ENCODE assay signal across 14 cellular contexts in genomic region chr1:151176514-151177045, GRCh38. TPM values are rescaled to one million over a fixed set of nuclear protein-coding genes. Genes with fewer than 3 reads are reported as not detected.
DNase-seq lines count a peak whose midpoint lies in the region; ATAC-seq, FAIRE-seq and TF ChIP-seq lines count a peak whose summit lies in the region.
"Had no signal": no experiment of that assay in that cellular context is flagged by ENCODE, and none has a peak within 500 bp of the region (broad histone marks: within the 10 kb centered on the region; RNA-seq: fewer than 3 reads in every experiment).

No MANE protein-coding gene starts in this region.

- CTCF ChIA-PET in CD8-positive, alpha-beta T cell (lab: Charles Lee) = interaction anchor here (1.0 to 1.4 kb wide), 4 partner anchors 10 to 77 kb away, joined by 3 to 4 read pairs (median 3); no protein-coding TSS in a partner anchor
- CTCF ChIA-PET in IMR-90 (lab: Yijun Ruan, JAX) = interaction anchor here (1.0 kb wide), 1 partner anchor 13 kb away, joined by 3 read pairs; no protein-coding TSS in a partner anchor
- CTCF ChIA-PET in H1 (lab: Charles Lee; ENCODE audit: partially characterized antibody) = interaction anchor here (0.8 to 3.1 kb wide), 17 partner anchors 10 to 428 kb away, joined by 3 to 16 read pairs (median 4); partner anchors contain the start of genes TNFAIP8L2 and VPS72

- TSS peak; percentile 47 for BruUV-seq in IMR-90 (replicated peaks; lab: Mats Ljungman, UMichigan)

- H2BK5ac ChIP-seq in IMR-90 (ENCODE audit: low read depth, low read length, poor library complexity, severe bottlenecking) = no peak overlapping the region
- no peak overlapping the region for H2BK5ac ChIP-seq in H1 (ENCODE audit: low read depth, low read length)

- WGBS in IMR-90 (ENCODE audit: extremely low coverage in 2 of 2, insufficient read length in 1 of 2), 2 experiments = 94% methylated on average over 12 of the region's 17 CpGs; no CpG with 5 or more reads in 1 of the 2 experiments
- 94% methylated on average over 17 of the region's 17 CpGs; no CpG with 5 or more reads in 1 of the 2 experiments for WGBS in H1 (ENCODE audit: extremely low coverage in 1 of 2, insufficient coverage in 1 of 2, insufficient read length in 1 of 2, insufficient replicate concordance in 2 of 2, low coverage in 1 of 2, low lambda C conversion rate in 2 of 2, missing lambda C conversion rate in 1 of 2), 2 experiments
- 89 to 90% (median 89%) methylated on average over 17 of the region's 17 CpGs for WGBS in ovary, 3 donors

- TF ChIP-seq POLR2A in IMR-90 (IDR thresholded peaks at IDR 0.05; ENCODE audit: low read depth, low read length) = no peak
- TF ChIP-seq POLR2A in H1 (IDR thresholded peaks at IDR 0.05; ENCODE audit: control extremely low read depth in 1 of 2, low read depth in 2 of 2, low read length in 2 of 2) = no peak
- TF ChIP-seq POLR2A in ovary (IDR thresholded peaks at IDR 0.05) = no peak

- H3K79me1 ChIP-seq in IMR-90 (ENCODE audit: low read depth in 1 of 2, low read length in 2 of 2) = no peaks in the 10 kb centered on the region; a peak in 1 of 4 replicates
- H3K79me1 ChIP-seq in H1 (ENCODE audit: low read depth, low read length) = no peaks in the 10 kb centered on the region

- H2BK15ac ChIP-seq in IMR-90 (ENCODE audit: low read depth, low read length) (no peak overlapping the region), H1 (ENCODE audit: low read length) (no peak overlapping the region)

- POLR2A ChIA-PET in CD8-positive, alpha-beta T cell (lab: Charles Lee) = no interaction called here
- POLR2A ChIA-PET in IMR-90 (lab: Charles Lee; ENCODE audit: unreplicated experiment) (no interaction called here), H1 (lab: Charles Lee; ENCODE audit: partially characterized antibody) (interaction anchor here (0.6 to 2.9 kb wide), 5 partner anchors 10 to 214 kb away, joined by 3 to 13 read pairs (median 8); partner anchors contain the start of genes SCNM1 and VPS72)

- H3K27ac ChIP-seq in CD8-positive, alpha-beta T cell (ENCODE audit: low read depth, low read length) = no peak overlapping the region
- no peak overlapping the region for H3K27ac ChIP-seq in IMR-90 (ENCODE audit: insufficient read depth, low read length)
- H3K27ac ChIP-seq in H1 (ENCODE audit: low read depth, low read length) = no peak overlapping the region
- no peak overlapping the region for H3K27ac ChIP-seq in ovary
- H3K27ac ChIP-seq: PC-9 had no signal

- H3K4ac ChIP-seq in IMR-90 (ENCODE audit: low read depth, low read length) (no peak overlapping the region), H1 (replicated peaks; ENCODE audit: insufficient read length, low read depth, low read length) (no peak overlapping the region)

- H2BK20ac ChIP-seq in IMR-90 (ENCODE audit: low read depth, low read length) (no peak overlapping the region), H1 (ENCODE audit: low read length) (no peak overlapping the region)

- no peak overlapping the region for H3K9ac ChIP-seq in IMR-90 (ENCODE audit: low read depth, low read length)
- H3K9ac ChIP-seq in H1 (replicated peaks in 1 of 4; ENCODE audit: extremely low read depth in 1 of 4, low read depth in 3 of 4, low read length in 3 of 4) = no peak overlapping the region

- no peak overlapping the region for H3K56ac ChIP-seq in IMR-90 (ENCODE audit: extremely low read depth, insufficient read depth, low read length)
- no peak overlapping the region for H3K56ac ChIP-seq in H1 (replicated peaks; ENCODE audit: insufficient read length, low read depth, low read length)

- no peak overlapping the region for H2BK12ac ChIP-seq in H1 (ENCODE audit: low read depth, low read length)

- H3K27me3 Mint-ChIP-seq in CD8-positive, alpha-beta T cell (ENCODE audit: low read depth) = no peaks in the 10 kb centered on the region
- peaks cover 3% of the 10 kb centered on the region for H3K27me3 Mint-ChIP-seq in nephron progenitor cell (ENCODE audit: low read depth, poor library complexity)
- H3K27me3 Mint-ChIP-seq: B cell had no signal

- H3K14ac ChIP-seq in IMR-90 (replicated peaks; ENCODE audit: low read depth, low read length) (no peak overlapping the region), H1 (ENCODE audit: insufficient read length) (no peak overlapping the region)

- no peak overlapping the region for H3K4me2 ChIP-seq in IMR-90 (ENCODE audit: low read depth, low read length)
- H3K4me2 ChIP-seq in H1 (ENCODE audit: insufficient read depth in 1 of 2, low read depth in 2 of 2, low read length in 2 of 2) = no peak overlapping the region
- H3K4me2 ChIP-seq: PC-9 had no signal

- no peaks in the 10 kb centered on the region for H3K23me2 ChIP-seq in H1 (ENCODE audit: low read depth, low read length)

- H4K8ac ChIP-seq in IMR-90 (ENCODE audit: low read depth in 2 of 2, low read length in 2 of 2) = no peak overlapping the region
- H4K8ac ChIP-seq in H1 (ENCODE audit: extremely low read depth, insufficient read depth, low read length) = 0 out of 2 replicates have a peak overlapping the region, but pooled peaks have one; percentile 40

- no peak overlapping the region for H2BK120ac ChIP-seq in IMR-90 (ENCODE audit: low read depth, low read length)
- no peak overlapping the region for H2BK120ac ChIP-seq in H1 (replicated peaks; ENCODE audit: low read depth, low read length)

- dilution Hi-C loops in IMR-90 (cut with HindIII; ENCODE audit: low sequenced_read_pairs, unreplicated experiment) = no loop called here

- no peak overlapping the region for H3K4me3 Mint-ChIP-seq in CD8-positive, alpha-beta T cell
- H3K4me3 Mint-ChIP-seq in nephron progenitor cell = no peak overlapping the region
- H3K4me3 Mint-ChIP-seq: B cell; CD8-positive, alpha-beta memory T cell had no signal

- no peaks in the 10 kb centered on the region for H3K9me3 Mint-ChIP-seq in CD8-positive, alpha-beta T cell
- H3K9me3 Mint-ChIP-seq in nephron progenitor cell = no peaks in the 10 kb centered on the region
- H3K9me3 Mint-ChIP-seq: CD8-positive, alpha-beta memory T cell had no signal

- TF ChIP-seq EP300 in H1 (IDR thresholded peaks at IDR 0.05; ENCODE audit: borderline replicate concordance in 1 of 2, low read depth in 2 of 2, low read length in 2 of 2) = no peak
- TF ChIP-seq EP300 in ovary (IDR thresholded peaks at IDR 0.05) = no peak

- no peaks in the 10 kb centered on the region for H3K4me1 ChIP-seq in CD8-positive, alpha-beta T cell (ENCODE audit: insufficient read depth, low read length)
- H3K4me1 ChIP-seq in IMR-90 (ENCODE audit: control insufficient read depth, insufficient read depth, low read length) (peaks cover 2% of the 10 kb centered on the region; the same call in 1 of the 2 replicates), H1 (replicated peaks in 1 of 4; ENCODE audit: control insufficient read depth in 3 of 4, insufficient read depth in 4 of 4, low read length in 3 of 4) (no peaks in the 10 kb centered on the region), ovary (ENCODE audit: insufficient read depth) (no peaks in the 10 kb centered on the region)

- H3K36me3 Mint-ChIP-seq in CD8-positive, alpha-beta T cell = peaks cover 82% of the 10 kb centered on the region
- peaks cover 67% of the 10 kb centered on the region for H3K36me3 Mint-ChIP-seq in nephron progenitor cell (ENCODE audit: low read depth)

- H3K27me3 ChIP-seq in CD8-positive, alpha-beta T cell (ENCODE audit: insufficient read depth, low read length) = no peaks in the 10 kb centered on the region
- H3K27me3 ChIP-seq in IMR-90 (ENCODE audit: control insufficient read depth, insufficient read depth, low read length) (no peaks in the 10 kb centered on the region), H1 (replicated peaks in 1 of 4; ENCODE audit: control insufficient read depth in 3 of 4, extremely low read depth in 1 of 4, insufficient read depth in 3 of 4, low read length in 3 of 4) (no peaks in the 10 kb centered on the region), ovary (no peaks in the 10 kb centered on the region)

- H3K4me3 ChIP-seq in CD8-positive, alpha-beta T cell (ENCODE audit: low read depth, low read length) = no peak overlapping the region
- no peak overlapping the region for H3K4me3 ChIP-seq in IMR-90 (ENCODE audit: insufficient read depth, low read depth, low read length)
- H3K4me3 ChIP-seq in H1 (ENCODE audit: extremely low read depth in 1 of 4, insufficient read depth in 2 of 4, low read depth in 3 of 4, low read length in 4 of 4) = no peak overlapping the region
- H3K4me3 ChIP-seq in ovary = no peak overlapping the region
- H3K4me3 ChIP-seq: PC-9 had no signal

- no peak for DNase-seq in CD8-positive, alpha-beta T cell
- DNase-seq in IMR-90 (no peak), H1 (ENCODE audit: low read depth in 1 of 2, low spot score in 2 of 2) (no peak), nephron progenitor cell (no peak), ovary (no peak), AG20443 (ENCODE audit: low spot score) (no peak), GF-D8 (lab: John Stamatoyannopoulos, UW) (no peak)
- DNase-seq: CD8-positive, alpha-beta memory T cell; NCI-H1092; NCI-H226; NCI-H526 treated with DMSO at 0.1 percent for 48 hours; PC-9 had no signal

- FAIRE-seq in H1 (lab: Jason Lieb, UNC) = no peak
- FAIRE-seq: HTR-8/SVneo had no signal

- H3K9me1 ChIP-seq in IMR-90 (ENCODE audit: insufficient read depth, low read length) = no peaks in the 10 kb centered on the region

- no peak for ATAC-seq in CD8-positive, alpha-beta T cell
- ATAC-seq in IMR-90 (ENCODE audit: low read depth) = no peak

- H2AK9ac ChIP-seq in IMR-90 (replicated peaks; ENCODE audit: low read depth, low read length, poor library complexity) = no peak overlapping the region

- H4K91ac ChIP-seq in IMR-90 (ENCODE audit: insufficient read depth, low read depth, low read length) (no peak overlapping the region), H1 (replicated peaks; ENCODE audit: insufficient read length, low read length) (no peak overlapping the region)

- no peak for TF ChIP-seq CTCF in CD8-positive, alpha-beta T cell (IDR thresholded peaks at IDR 0.05)
- TF ChIP-seq CTCF in IMR-90 (conservative IDR thresholded peaks at IDR 0.05; ENCODE audit: low read depth, low read length) = no peak
- no peak for TF ChIP-seq CTCF in H1 (IDR thresholded peaks at IDR 0.05; ENCODE audit: control extremely low read depth in 1 of 3, insufficient read depth in 1 of 3, low read depth in 1 of 3, low read length in 3 of 3)
- TF ChIP-seq CTCF in nephron progenitor cell (IDR thresholded peaks at IDR 0.05) = no peak
- no peak for TF ChIP-seq CTCF in ovary (IDR thresholded peaks at IDR 0.05)

- H3K23ac ChIP-seq in IMR-90 (ENCODE audit: low read depth, low read length) (no peak overlapping the region), H1 (ENCODE audit: insufficient read length) (no peak overlapping the region)

- in situ Hi-C loops in IMR-90 (cut with MboI; ENCODE audit: low sequenced_read_pairs) = no loop called here

- no peak for TF ChIP-seq RAD21 in IMR-90 (IDR thresholded peaks at IDR 0.05; ENCODE audit: low read length)
- no peak for TF ChIP-seq RAD21 in H1 (IDR thresholded peaks at IDR 0.05 in 1 of 2, conservative IDR thresholded peaks at IDR 0.05 in 1 of 2; ENCODE audit: low read depth in 2 of 2, low read length in 2 of 2)

- peaks cover 42% of the 10 kb centered on the region for H3K36me3 ChIP-seq in CD8-positive, alpha-beta T cell (ENCODE audit: insufficient read depth, low read length)
- peaks cover 42% of the 10 kb centered on the region for H3K36me3 ChIP-seq in IMR-90 (ENCODE audit: control insufficient read depth, insufficient read depth, low read length)
- H3K36me3 ChIP-seq in H1 (ENCODE audit: control insufficient read depth in 2 of 4, insufficient read depth in 4 of 4, low read length in 3 of 4) = peaks cover 12 to 54% (median 34%) of the 10 kb centered on the region in 4 experiments
- H3K36me3 ChIP-seq in ovary = no peaks in the 10 kb centered on the region

- intact Hi-C loops in CD8-positive, alpha-beta T cell (cut with DNase I, micrococcal nuclease) = no loop called here
- intact Hi-C loops in IMR-90 (cut with micrococcal nuclease) (no loop called here), ovary (cut with DNase I) (no loop called here)

- H3K9me3 ChIP-seq in CD8-positive, alpha-beta T cell (ENCODE audit: low read length) = no peaks in the 10 kb centered on the region
- H3K9me3 ChIP-seq in IMR-90 (ENCODE audit: control insufficient read depth, insufficient read depth, low read length) (no peaks in the 10 kb centered on the region), H1 (ENCODE audit: insufficient read depth in 2 of 2, low read depth in 1 of 2, low read length in 1 of 2) (no peaks in the 10 kb centered on the region), ovary (no peaks in the 10 kb centered on the region)

- H3K27ac Mint-ChIP-seq in CD8-positive, alpha-beta T cell = peak overlapping the region; percentile 18
- peak overlapping the region; percentile 85 for H3K27ac Mint-ChIP-seq in nephron progenitor cell

- H2AFZ ChIP-seq in IMR-90 (replicated peaks; ENCODE audit: low read length, poor library complexity) = no peak overlapping the region
- H2AFZ ChIP-seq in H1 (ENCODE audit: low read length) = no peak overlapping the region
- H2AFZ ChIP-seq: PC-9 had no signal

- H2AK5ac ChIP-seq in IMR-90 (ENCODE audit: low read depth, low read length) = no peak overlapping the region
- no peak overlapping the region for H2AK5ac ChIP-seq in H1 (ENCODE audit: low read depth, low read length)

- H4K5ac ChIP-seq in IMR-90 (ENCODE audit: low read depth, low read length) = no peak overlapping the region
- H4K5ac ChIP-seq in H1 (ENCODE audit: insufficient read length, low read depth, low read length) = no peak overlapping the region

- no peaks in the 10 kb centered on the region for H4K20me1 ChIP-seq in IMR-90 (ENCODE audit: insufficient read depth, low read length)
- no peaks in the 10 kb centered on the region for H4K20me1 ChIP-seq in H1 (replicated peaks in 1 of 2; ENCODE audit: control insufficient read depth in 1 of 2, insufficient read depth in 2 of 2, low read length in 2 of 2)

- no peak overlapping the region for H3K18ac ChIP-seq in IMR-90 (ENCODE audit: low read depth, low read length)
- H3K18ac ChIP-seq in H1 (ENCODE audit: extremely low read depth, low read length) = no peak overlapping the region

- H3K79me2 ChIP-seq in H1 (ENCODE audit: control insufficient read depth in 1 of 2, insufficient read depth in 2 of 2, low read length in 2 of 2) = no peaks in the 10 kb centered on the region

- peaks cover 2% of the 10 kb centered on the region for H3K4me1 Mint-ChIP-seq in CD8-positive, alpha-beta T cell (ENCODE audit: low read depth)
- H3K4me1 Mint-ChIP-seq in nephron progenitor cell = no peaks in the 10 kb centered on the region

RNA-seq across cellular contexts. Expression of gene TMOD4, which starts 0.8 kb away (rescaled TPM):
- total RNA-seq in CD8-positive, alpha-beta T cell = 1 to 10 TPM in 1 of 2 experiments, under 1 TPM in 1; 0.98 to 1.7 TPM
- total RNA-seq in IMR-90 (2012; rRNA removed) (not detected in 2 replicates), ovary (1 to 10 TPM in 2 of 7 donors, under 1 TPM in 3, not detected in 2; 0.42 to 1.4 (median 0.88) TPM)
- polyA plus RNA-seq in IMR-90 (2012; rRNA removed) (0.22 and 0.27 TPM in 2 replicates), H1 (2011; rRNA removed) (0.42 and 0.63 TPM in 2 replicates), ovary (under 1 TPM in 1 of 2 donors, not detected in 1; 0.15 TPM)
- polyA plus RNA-seq in IMR-90 (2012; cell fraction: cytosol; rRNA removed) = 0.12 and 0.36 TPM in 2 replicates
- 0.63 and 0.87 TPM in 2 replicates for polyA plus RNA-seq in IMR-90 (2012; cell fraction: nucleus; rRNA removed; ENCODE audit: low replicate concordance)
- total RNA-seq in H1 (2021; fragmentation: NEBNext Ultra II Directional; extraction: Animal tissue kit (Norgen Biotek cat#: 25700)) = not detected in 2 replicates
- polyA plus RNA-seq in H1 (2011; cell fraction: cytosol; rRNA removed) = 0.27 TPM
- polyA plus RNA-seq in H1 (2011; cell fraction: nucleus; rRNA removed) = 0.74 TPM
- 1.1 to 1.2 TPM in 2 of 4 replicates, not detected in the others for polyA plus RNA-seq in H1 (2012, experiment 1 of 2)
- polyA plus RNA-seq in H1 (2012, experiment 2 of 2) = not detected
- not detected for polyA plus RNA-seq in H1 (2013, experiment 1 of 2)
- 0.17 TPM for polyA plus RNA-seq in H1 (2013, experiment 2 of 2)
- polyA minus RNA-seq in H1 (2011; rRNA and poly(A)+ RNA removed) = not detected in 2 replicates
- not detected for polyA minus RNA-seq in H1 (2011; cell fraction: cytosol; rRNA and poly(A)+ RNA removed)
- not detected for polyA minus RNA-seq in H1 (2011; cell fraction: nucleus; rRNA and poly(A)+ RNA removed)
- total RNA-seq: PC-9 had no signal

RNA-seq across cellular contexts. Expression of gene SCNM1, which starts 10.6 kb away (rescaled TPM):
- 10 to 100 TPM; 35.0 to 40.4 TPM for total RNA-seq in CD8-positive, alpha-beta T cell
- total RNA-seq in IMR-90 (2012; rRNA removed) = 22.2 and 27.4 TPM in 2 replicates
- 33.2 and 35.3 TPM in 2 replicates for polyA plus RNA-seq in IMR-90 (2012; rRNA removed)
- polyA plus RNA-seq in IMR-90 (2012; cell fraction: cytosol; rRNA removed) = 15.6 and 31.7 TPM in 2 replicates
- polyA plus RNA-seq in IMR-90 (2012; cell fraction: nucleus; rRNA removed; ENCODE audit: low replicate concordance) = 20.3 and 49.2 TPM in 2 replicates
- 44.5 and 46.2 TPM in 2 replicates for total RNA-seq in H1 (2021; fragmentation: NEBNext Ultra II Directional; extraction: Animal tissue kit (Norgen Biotek cat#: 25700))
- polyA plus RNA-seq in H1 (2011; rRNA removed) = 13.6 and 17.3 TPM in 2 replicates
- 24.2 TPM for polyA plus RNA-seq in H1 (2011; cell fraction: cytosol; rRNA removed)
- 34.6 TPM for polyA plus RNA-seq in H1 (2011; cell fraction: nucleus; rRNA removed)
- 47.7 to 56.4 TPM (median 51.1 TPM) in 4 replicates for polyA plus RNA-seq in H1 (2012, experiment 1 of 2)
- polyA plus RNA-seq in H1 (2012, experiment 2 of 2) = 39.8 TPM
- 46.5 TPM for polyA plus RNA-seq in H1 (2013, experiment 1 of 2)
- 43.1 TPM for polyA plus RNA-seq in H1 (2013, experiment 2 of 2)
- 8.7 and 9.6 TPM in 2 replicates for polyA minus RNA-seq in H1 (2011; rRNA and poly(A)+ RNA removed)
- polyA minus RNA-seq in H1 (2011; cell fraction: cytosol; rRNA and poly(A)+ RNA removed) = 8.2 TPM
- polyA minus RNA-seq in H1 (2011; cell fraction: nucleus; rRNA and poly(A)+ RNA removed) = 6.5 TPM
- 10 to 100 TPM; 18.6 to 32.7 (median 22.7) TPM for total RNA-seq in ovary
- polyA plus RNA-seq in ovary = 10 to 100 TPM; 33.0 to 38.9 TPM

RNA-seq across cellular contexts. Expression of gene LYSMD1, which starts 10.9 kb away (rescaled TPM):
- total RNA-seq in CD8-positive, alpha-beta T cell = under 1 TPM; 0.49 to 0.94 TPM
- total RNA-seq in IMR-90 (2012; rRNA removed) (9.2 and 10.4 TPM in 2 replicates), ovary (10 to 100 TPM; 12.6 to 20.3 (median 14.3) TPM)
- polyA plus RNA-seq in IMR-90 (2012; rRNA removed) (5.0 and 5.9 TPM in 2 replicates), H1 (2011; rRNA removed) (2.4 and 2.5 TPM in 2 replicates), ovary (10 to 100 TPM; 14.3 to 15.5 TPM)
- 2.3 and 3.1 TPM in 2 replicates for polyA plus RNA-seq in IMR-90 (2012; cell fraction: cytosol; rRNA removed)
- polyA plus RNA-seq in IMR-90 (2012; cell fraction: nucleus; rRNA removed; ENCODE audit: low replicate concordance) = 2.6 and 6.2 TPM in 2 replicates
- total RNA-seq in H1 (2021; fragmentation: NEBNext Ultra II Directional; extraction: Animal tissue kit (Norgen Biotek cat#: 25700)) = 4.9 and 6.0 TPM in 2 replicates
- 4.3 TPM for polyA plus RNA-seq in H1 (2011; cell fraction: cytosol; rRNA removed)
- polyA plus RNA-seq in H1 (2011; cell fraction: nucleus; rRNA removed) = 5.4 TPM
- polyA plus RNA-seq in H1 (2012, experiment 1 of 2) = 4.8 to 6.5 TPM (median 6.0 TPM) in 4 replicates
- 4.9 TPM for polyA plus RNA-seq in H1 (2012, experiment 2 of 2)
- polyA plus RNA-seq in H1 (2013, experiment 1 of 2) = 3.3 TPM
- 3.2 TPM for polyA plus RNA-seq in H1 (2013, experiment 2 of 2)
- polyA minus RNA-seq in H1 (2011; rRNA and poly(A)+ RNA removed) = 5.1 and 7.4 TPM in 2 replicates
- 4.3 TPM for polyA minus RNA-seq in H1 (2011; cell fraction: cytosol; rRNA and poly(A)+ RNA removed)
- polyA minus RNA-seq in H1 (2011; cell fraction: nucleus; rRNA and poly(A)+ RNA removed) = 4.1 TPM

RNA-seq across cellular contexts. Expression of gene VPS72, which starts 13.4 kb away (rescaled TPM):
- 10 to 100 TPM in 1 of 2 experiments, 1 to 10 TPM in 1; 7.0 to 12.1 TPM for total RNA-seq in CD8-positive, alpha-beta T cell
- total RNA-seq in IMR-90 (2012; rRNA removed) = 51.3 and 53.6 TPM in 2 replicates
- 62.3 and 64.5 TPM in 2 replicates for polyA plus RNA-seq in IMR-90 (2012; rRNA removed)
- 37.1 and 43.4 TPM in 2 replicates for polyA plus RNA-seq in IMR-90 (2012; cell fraction: cytosol; rRNA removed)
- polyA plus RNA-seq in IMR-90 (2012; cell fraction: nucleus; rRNA removed; ENCODE audit: low replicate concordance) = 20.6 and 33.3 TPM in 2 replicates
- 114 and 121 TPM in 2 replicates for total RNA-seq in H1 (2021; fragmentation: NEBNext Ultra II Directional; extraction: Animal tissue kit (Norgen Biotek cat#: 25700))
- 86.6 and 86.8 TPM in 2 replicates for polyA plus RNA-seq in H1 (2011; rRNA removed)
- 99.8 TPM for polyA plus RNA-seq in H1 (2011; cell fraction: cytosol; rRNA removed)
- polyA plus RNA-seq in H1 (2011; cell fraction: nucleus; rRNA removed) = 61.7 TPM
- 65.7 to 82.1 TPM (median 76.8 TPM) in 4 replicates for polyA plus RNA-seq in H1 (2012, experiment 1 of 2)
- 109 TPM for polyA plus RNA-seq in H1 (2012, experiment 2 of 2)
- 69.0 TPM for polyA plus RNA-seq in H1 (2013, experiment 1 of 2)
- 68.5 TPM for polyA plus RNA-seq in H1 (2013, experiment 2 of 2)
- polyA minus RNA-seq in H1 (2011; rRNA and poly(A)+ RNA removed) = 41.6 and 45.9 TPM in 2 replicates
- polyA minus RNA-seq in H1 (2011; cell fraction: cytosol; rRNA and poly(A)+ RNA removed) = 33.5 TPM
- polyA minus RNA-seq in H1 (2011; cell fraction: nucleus; rRNA and poly(A)+ RNA removed) = 19.4 TPM
- total RNA-seq in ovary = 10 to 100 TPM; 24.5 to 53.1 (median 48.9) TPM
- 10 to 100 TPM; 42.2 to 78.4 TPM for polyA plus RNA-seq in ovary

RNA-seq across cellular contexts. Expression of gene TNFAIP8L2, which starts 20.1 kb away (rescaled TPM):
- under 1 TPM; 0.62 to 0.86 TPM for total RNA-seq in CD8-positive, alpha-beta T cell
- total RNA-seq in IMR-90 (2012; rRNA removed) = not detected in 2 replicates
- polyA plus RNA-seq in IMR-90 (2012; rRNA removed) = not detected in 2 replicates
- polyA plus RNA-seq in IMR-90 (2012; cell fraction: cytosol; rRNA removed) = not detected in 2 replicates
- polyA plus RNA-seq in IMR-90 (2012; cell fraction: nucleus; rRNA removed; ENCODE audit: low replicate concordance) = not detected in 2 replicates
- not detected in 2 replicates for total RNA-seq in H1 (2021; fragmentation: NEBNext Ultra II Directional; extraction: Animal tissue kit (Norgen Biotek cat#: 25700))
- not detected in 2 replicates for polyA plus RNA-seq in H1 (2011; rRNA removed)
- not detected for polyA plus RNA-seq in H1 (2011; cell fraction: cytosol; rRNA removed)
- polyA plus RNA-seq in H1 (2011; cell fraction: nucleus; rRNA removed) = not detected
- polyA plus RNA-seq in H1 (2012, experiment 1 of 2) = 0.30 to 0.33 TPM (median 0.31 TPM) in 3 of 4 replicates, not detected in the other
- polyA plus RNA-seq in H1 (2012, experiment 2 of 2) = 0.21 TPM
- polyA plus RNA-seq in H1 (2013, experiment 1 of 2) = not detected
- not detected for polyA plus RNA-seq in H1 (2013, experiment 2 of 2)
- not detected in 2 replicates for polyA minus RNA-seq in H1 (2011; rRNA and poly(A)+ RNA removed)
- polyA minus RNA-seq in H1 (2011; cell fraction: cytosol; rRNA and poly(A)+ RNA removed) = not detected
- not detected for polyA minus RNA-seq in H1 (2011; cell fraction: nucleus; rRNA and poly(A)+ RNA removed)
- 1 to 10 TPM in 5 of 7 donors, under 1 TPM in 2; 0.48 to 3.8 (median 1.2) TPM for total RNA-seq in ovary
- 1 to 10 TPM; 2.1 to 4.6 TPM for polyA plus RNA-seq in ovary
- total RNA-seq: PC-9 had no signal
